In the genomic region with DNA sequence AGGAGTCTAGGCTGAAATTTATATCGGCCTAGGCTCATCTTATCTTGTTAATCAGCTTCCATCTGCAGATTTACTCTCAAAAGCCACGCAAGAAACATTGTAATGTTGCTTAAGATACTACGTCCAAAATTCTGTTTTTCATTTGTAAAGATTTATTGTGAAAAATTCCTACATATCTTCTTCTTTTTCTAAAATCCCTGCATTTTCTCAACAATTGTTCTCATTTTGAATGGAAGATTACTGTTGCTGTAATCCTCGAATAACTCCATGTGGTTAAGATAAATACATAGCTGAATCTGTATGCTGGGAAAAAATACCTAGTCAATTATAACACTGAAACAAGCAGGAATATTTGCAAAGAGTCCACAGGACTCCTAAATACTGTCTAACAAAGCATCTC, we compare ENCODE assay signal across 36 cellular contexts. TPM values are rescaled to one million over a fixed set of nuclear protein-coding genes. Genes with fewer than 3 reads are reported as not detected.
"Had no signal": no experiment of that assay in that cellular context is flagged by ENCODE, and none has a peak within 500 bp of the region (broad histone marks: within the 10 kb centered on the region; RNA-seq: fewer than 3 reads in every experiment).

No MANE protein-coding gene starts in this region.

- H3K4me1 Mint-ChIP-seq: nephron progenitor cell; stimulated activated effector memory CD8-positive, alpha-beta T cell treated with anti-CD3 and anti-CD28 coated beads, Interleukin-12 subunit alpha, Interleukin-12 subunit beta, amount 100 ng/mL, for 72 hours had no signal

- H3K4me1 ChIP-seq: colonic mucosa, gastroesophageal sphincter, left lung, pancreas, stomach, vagina had no signal

- H3K4me2 ChIP-seq: smooth muscle cell had no signal

- DNase-seq: colonic mucosa; effector CD8-positive, alpha-beta T cell; endodermal cell; foreskin keratinocyte; heart right ventricle; hippocampal formation; left cardiac atrium; left lung; mesenchymal stem cell; midbrain; naive thymus-derived CD8-positive, alpha-beta T cell; nephron progenitor cell; pancreas; stimulated activated CD4-positive, alpha-beta T cell treated with anti-CD3 and anti-CD28 coated beads, Interleukin-12 subunit alpha, Interleukin-12 subunit beta, amount 100 ng/mL, for 4 hours; stimulated activated CD4-positive, alpha-beta T cell treated with anti-CD3 and anti-CD28 coated beads, Interleukin-2, amount 100 ng/mL, for 24 hours; stimulated activated CD4-positive, alpha-beta T cell treated with anti-CD3 and anti-CD28 coated beads, Interleukin-4, amount 100 ng/mL, for 24 hours; stimulated activated naive CD4-positive, alpha-beta T cell treated with Interleukin-2 at 50 U/mL for 16 hours; stomach; thyroid gland; trophoblast cell had no signal

- H3K27me3 ChIP-seq: colonic mucosa, foreskin keratinocyte, gastroesophageal sphincter, heart right ventricle, left lung, neutrophil, pancreas, stomach, thyroid gland, vagina had no signal

- H3K4me3 ChIP-seq: colonic mucosa, gastroesophageal sphincter, heart right ventricle, left lung, pancreas, smooth muscle cell, stomach, thyroid gland, vagina had no signal

- H3K27ac Mint-ChIP-seq: dendritic cell treated with granulocyte-macrophage colony-stimulating factor and Interleukin-4, amounts not matched to agents 40 ng/mL and 50 ng/mL, for 4 days; endodermal cell; naive thymus-derived CD8-positive, alpha-beta T cell; nephron progenitor cell; progenitor cell of endocrine pancreas; stimulated activated effector memory CD8-positive, alpha-beta T cell treated with anti-CD3 and anti-CD28 coated beads, Interleukin-12 subunit alpha, Interleukin-12 subunit beta, amount 100 ng/mL, for 72 hours had no signal

- H3K27ac ChIP-seq: colonic mucosa, epithelial cell of prostate, foreskin keratinocyte, gastroesophageal sphincter, heart right ventricle, left lung, neutrophil, pancreas, stomach, thyroid gland, vagina had no signal

- H3K27me3 Mint-ChIP-seq: dendritic cell treated with granulocyte-macrophage colony-stimulating factor and Interleukin-4, amounts not matched to agents 40 ng/mL and 50 ng/mL, for 4 days; naive thymus-derived CD8-positive, alpha-beta T cell; progenitor cell of endocrine pancreas had no signal

- H3K9me3 ChIP-seq: colonic mucosa, gastroesophageal sphincter, heart right ventricle, left lung, neutrophil, pancreas, stomach, thyroid gland, vagina had no signal

- ATAC-seq: esophagus mucosa; foreskin keratinocyte; gastroesophageal sphincter; heart right ventricle; left cardiac atrium; left lung; naive thymus-derived CD8-positive, alpha-beta T cell; pancreas; sciatic nerve; stimulated activated effector memory CD8-positive, alpha-beta T cell treated with anti-CD3 and anti-CD28 coated beads, Interleukin-12 subunit alpha, Interleukin-12 subunit beta, amount 100 ng/mL, for 72 hours had no signal

- H3K4me3 Mint-ChIP-seq: dendritic cell treated with granulocyte-macrophage colony-stimulating factor and Interleukin-4, amounts not matched to agents 40 ng/mL and 50 ng/mL, for 4 days; endodermal cell; naive thymus-derived CD8-positive, alpha-beta T cell; nephron progenitor cell; stimulated activated effector memory CD8-positive, alpha-beta T cell treated with anti-CD3 and anti-CD28 coated beads, Interleukin-12 subunit alpha, Interleukin-12 subunit beta, amount 100 ng/mL, for 72 hours had no signal

- H3K36me3 ChIP-seq: colonic mucosa, left lung, neutrophil, pancreas, thyroid gland, vagina had no signal

- H3K9me3 Mint-ChIP-seq: dendritic cell treated with granulocyte-macrophage colony-stimulating factor and Interleukin-4, amounts not matched to agents 40 ng/mL and 50 ng/mL, for 4 days; endodermal cell; naive thymus-derived CD8-positive, alpha-beta T cell; nephron progenitor cell; stimulated activated effector memory CD8-positive, alpha-beta T cell treated with anti-CD3 and anti-CD28 coated beads, Interleukin-12 subunit alpha, Interleukin-12 subunit beta, amount 100 ng/mL, for 72 hours had no signal

RNA-seq across cellular contexts. Expression of a gene that starts 15.6 kb away (rescaled TPM):
- total RNA-seq: colonic mucosa; esophagus mucosa; foreskin keratinocyte; heart right ventricle; kidney epithelial cell; left cardiac atrium; left lung; lower leg skin; lung microvascular endothelial cell; myocyte; naive thymus-derived CD8-positive, alpha-beta T cell; pancreas; sciatic nerve; smooth muscle cell; stomach; subcutaneous adipose tissue; thyroid gland; ureter had no signal
- polyA plus RNA-seq: foreskin keratinocyte; heart right ventricle; naive thymus-derived CD8-positive, alpha-beta T cell; pancreas; smooth muscle cell; stomach had no signal
